2 cellular contexts compared by ENCODE assay signal in the genomic region with DNA sequence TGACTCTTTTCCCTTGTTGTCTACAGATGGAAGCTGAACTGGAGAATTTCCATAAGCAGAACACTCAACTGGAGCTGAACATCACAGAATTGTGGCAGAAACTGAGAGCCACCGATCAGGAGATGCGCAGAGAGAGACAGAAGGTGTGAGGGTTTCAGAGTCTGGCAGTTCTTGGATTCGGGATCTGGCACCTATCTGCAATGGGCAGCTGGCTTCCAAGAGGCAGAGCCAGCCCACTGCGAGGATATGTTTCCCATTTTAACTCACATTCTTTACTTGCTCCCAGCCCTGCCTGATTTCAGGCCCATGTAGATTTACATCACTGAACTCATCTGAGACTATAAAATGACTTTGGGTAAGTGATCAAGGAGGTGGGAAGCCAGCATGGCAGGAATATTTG.
TF ChIP-seq lines count a peak whose summit lies in the region.

No MANE protein-coding gene starts in this region.

TF ChIP-seq in SK-N-SH treated with all-trans-retinoic acid at 6 μM for 48 hours, 23 proteins besides CTCF, POLR2A, EP300 and RAD21:
- no peak for TF ChIP-seq SNAI2 (CRISPR knock-in tag; IDR thresholded peaks at IDR 0.05)

TF ChIP-seq in endothelial cell of umbilical vein, 7 proteins besides CTCF, POLR2A, EP300 and RAD21:
- TF ChIP-seq POLR2AphosphoS5 (IDR thresholded peaks at IDR 0.05; ENCODE audit: insufficient read depth, low read depth, low read length) (no peak), JUN (IDR thresholded peaks at IDR 0.05; ENCODE audit: borderline replicate concordance, insufficient read depth, insufficient read length, low read depth) (no peak), EZH2 (IDR thresholded peaks at IDR 0.05; ENCODE audit: borderline replicate concordance, low read depth, low read length, severe bottlenecking) (no peak), MYC (IDR thresholded peaks at IDR 0.05; ENCODE audit: low read depth, low read length) (no peak), GATA2 (IDR thresholded peaks at IDR 0.05; ENCODE audit: insufficient read depth, insufficient read length, low read depth, low read length) (no peak), FOS (IDR thresholded peaks at IDR 0.05; ENCODE audit: borderline replicate concordance, insufficient read depth, low read length) (no peak)
- TF ChIP-seq, protein P1, sequence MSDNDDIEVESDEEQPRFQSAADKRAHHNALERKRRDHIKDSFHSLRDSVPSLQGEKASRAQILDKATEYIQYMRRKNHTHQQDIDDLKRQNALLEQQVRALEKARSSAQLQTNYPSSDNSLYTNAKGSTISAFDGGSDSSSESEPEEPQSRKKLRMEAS (IDR thresholded peaks at IDR 0.05; ENCODE audit: insufficient read depth, insufficient read length), result no peak
TF ChIP-seq in endothelial cell of umbilical vein: peak in this region for 0.
